ENCODE assay signal across 11 cellular contexts in genomic region chr7:102472126-102473041, GRCh38. TPM values are rescaled to one million over a fixed set of nuclear protein-coding genes. Genes with fewer than 3 reads are reported as not detected.
DNase-seq lines count a peak whose midpoint lies in the region; ATAC-seq and TF ChIP-seq lines count a peak whose summit lies in the region.
"Had no signal": no experiment of that assay in that cellular context is flagged by ENCODE, and none has a peak within 500 bp of the region (broad histone marks: within the 10 kb centered on the region; RNA-seq: fewer than 3 reads in every experiment).

No MANE protein-coding gene starts in this region.

- WGBS in right lobe of liver (ENCODE audit: insufficient coverage, low coverage, low lambda C conversion rate, missing lambda C conversion rate) = 100% methylated on average over 3 of the region's 31 CpGs

- peak in 1 of 2 donors; percentile 54 for DNase-seq in activated naive CD4-positive, alpha-beta T cell treated with anti-CD3 and anti-CD28 coated beads, Interleukin-2, amount 50 U/mL, for 72 hours (ENCODE audit: low spot score in 2 of 2)
- DNase-seq in activated naive CD4-positive, alpha-beta T cell treated with Interleukin-2 at 50 U/mL for 16 hours = no peak
- DNase-seq in WTC11 (ENCODE audit: low spot score) (no peak), right lobe of liver (peak; percentile 22 to 56 (median 47))
- DNase-seq in activated CD8-positive, alpha-beta memory T cell treated with anti-CD3 and anti-CD28 coated beads, Interleukin-2, amount 50 U/mL, for 4 hours = no peak
- DNase-seq: immature natural killer cell, NCI-H2227 treated with DMSO at 0.1 percent for 48 hours had no signal

- no peaks in the 10 kb centered on the region for H3K36me3 Mint-ChIP-seq in activated naive CD4-positive, alpha-beta T cell treated with anti-CD3 and anti-CD28 coated beads, Interleukin-2, amount 50 U/mL, for 72 hours
- H3K36me3 Mint-ChIP-seq in WTC11 = peaks cover 3% of the 10 kb centered on the region; the same call in 1 of the 2 replicates

- CTCF ChIA-PET in WTC11 (lab: Charles Lee) = no interaction called here

- no peaks in the 10 kb centered on the region for H3K27me3 Mint-ChIP-seq in WTC11 (ENCODE audit: low read depth)

- TF ChIP-seq CTCF in WTC11 (IDR thresholded peaks at IDR 0.05) (no peak), right lobe of liver (IDR thresholded peaks at IDR 0.05) (no peak)

- H3K27ac ChIP-seq in right lobe of liver = no peak overlapping the region
- H3K27ac ChIP-seq in temporal lobe (ENCODE audit: low read depth, low read length) = peak overlapping the region; percentile 9

- no peak for ATAC-seq in activated naive CD4-positive, alpha-beta T cell treated with anti-CD3 and anti-CD28 coated beads, Interleukin-2, amount 50 U/mL, for 72 hours
- ATAC-seq in WTC11 (no peak), right lobe of liver (no peak), GM19463 (IDR thresholded peaks at IDR 0.05; ENCODE audit: unreplicated experiment) (no peak), GM19395 (IDR thresholded peaks at IDR 0.05; ENCODE audit: unreplicated experiment) (no peak)

- intact Hi-C loops in right lobe of liver (cut with DNase I) = no loop called here

- H3K4me1 ChIP-seq in right lobe of liver = peaks cover 0 to 33% (median 10%) of the 10 kb centered on the region in 4 donors
- H3K4me1 ChIP-seq: HAP-1 had no signal

- H3K9me3 Mint-ChIP-seq in activated naive CD4-positive, alpha-beta T cell treated with anti-CD3 and anti-CD28 coated beads, Interleukin-2, amount 50 U/mL, for 72 hours = no peaks in the 10 kb centered on the region
- H3K9me3 Mint-ChIP-seq in WTC11 = no peaks in the 10 kb centered on the region
- H3K9me3 Mint-ChIP-seq: immature natural killer cell had no signal

- H3K4me1 Mint-ChIP-seq in WTC11 = no peaks in the 10 kb centered on the region
- H3K4me1 Mint-ChIP-seq: immature natural killer cell had no signal

- peaks cover 0 to 12% (median 1%) of the 10 kb centered on the region in 4 donors for H3K36me3 ChIP-seq in right lobe of liver

- H3K9me3 ChIP-seq in right lobe of liver = no peaks in the 10 kb centered on the region
- H3K9me3 ChIP-seq: HAP-1 had no signal

- peak overlapping the region; percentile 41 to 86 for H3K27ac Mint-ChIP-seq in activated naive CD4-positive, alpha-beta T cell treated with anti-CD3 and anti-CD28 coated beads, Interleukin-2, amount 50 U/mL, for 72 hours
- peak overlapping the region; percentile 60; the same call in 1 of the 2 replicates for H3K27ac Mint-ChIP-seq in WTC11

- TF ChIP-seq POLR2A in right lobe of liver (IDR thresholded peaks at IDR 0.05) = no peak

- H3K27me3 ChIP-seq in right lobe of liver = no peaks in the 10 kb centered on the region

- no peak overlapping the region for H3K4me3 ChIP-seq in right lobe of liver
- H3K4me3 ChIP-seq: HAP-1 had no signal

- POLR2A ChIA-PET in WTC11 (lab: Charles Lee) = no interaction called here

- no peak overlapping the region for H3K4me3 Mint-ChIP-seq in WTC11
- H3K4me3 Mint-ChIP-seq: immature natural killer cell had no signal

TF ChIP-seq in WTC11, 78 proteins besides CTCF, POLR2A, EP300 and RAD21:
- TF ChIP-seq USF1 (CRISPR knock-in tag; IDR thresholded peaks at IDR 0.05) = no peak
- TF ChIP-seq ZNF671 (CRISPR knock-in tag; IDR thresholded peaks at IDR 0.05) = no peak
- TF ChIP-seq FOXP4 (CRISPR knock-in tag; IDR thresholded peaks at IDR 0.05) = no peak
- TF ChIP-seq NFATC4 (CRISPR knock-in tag; IDR thresholded peaks at IDR 0.05) = no peak
- TF ChIP-seq CDX4 (CRISPR knock-in tag; IDR thresholded peaks at IDR 0.05; ENCODE audit: borderline replicate concordance) = no peak
TF ChIP-seq in WTC11: peak in this region for 0.

RNA-seq across cellular contexts. Expression of gene POLR2J, which starts 6.3 kb away (rescaled TPM):
- 10 to 100 TPM; 56.9 to 79.6 TPM for total RNA-seq in activated naive CD4-positive, alpha-beta T cell treated with anti-CD3 and anti-CD28 coated beads, Interleukin-2, amount 50 U/mL, for 72 hours
- 45.9 to 51.7 TPM (median 50.5 TPM) in 3 replicates for total RNA-seq in WTC11 (2021)
- 10 to 100 TPM; 18.8 to 27.1 (median 20.3) TPM for total RNA-seq in right lobe of liver
- total RNA-seq in temporal lobe = 7.9 TPM

RNA-seq across cellular contexts. Expression of gene LRWD1, which starts 7.6 kb away (rescaled TPM):
- total RNA-seq in activated naive CD4-positive, alpha-beta T cell treated with anti-CD3 and anti-CD28 coated beads, Interleukin-2, amount 50 U/mL, for 72 hours = 10 to 100 TPM; 11.6 to 12.5 TPM
- 37.4 to 41.7 TPM (median 39.6 TPM) in 3 replicates for total RNA-seq in WTC11 (2021)
- total RNA-seq in right lobe of liver = 10 to 100 TPM in 4 of 6 experiments, 1 to 10 TPM in 2; 8.3 to 15.5 (median 12.9) TPM
- 48.4 TPM for total RNA-seq in temporal lobe

RNA-seq across cellular contexts. Expression of gene ALKBH4, which starts 7.7 kb away (rescaled TPM):
- total RNA-seq in activated naive CD4-positive, alpha-beta T cell treated with anti-CD3 and anti-CD28 coated beads, Interleukin-2, amount 50 U/mL, for 72 hours = 1 to 10 TPM; 8.2 to 9.3 TPM
- total RNA-seq in WTC11 (2021) = 20.4 to 24.8 TPM (median 22.9 TPM) in 3 replicates
- 10 to 100 TPM in 1 of 6 experiments, 1 to 10 TPM in 5; 3.7 to 11.7 (median 5.6) TPM for total RNA-seq in right lobe of liver
- 11.3 TPM for total RNA-seq in temporal lobe

RNA-seq across cellular contexts. Expression of gene ORAI2, which starts 39.0 kb away (rescaled TPM):
- 10 to 100 TPM; 25.8 to 26.7 TPM for total RNA-seq in activated naive CD4-positive, alpha-beta T cell treated with anti-CD3 and anti-CD28 coated beads, Interleukin-2, amount 50 U/mL, for 72 hours
- total RNA-seq in WTC11 (2021) (22.2 to 25.9 TPM (median 24.7 TPM) in 3 replicates), right lobe of liver (1 to 10 TPM; 1.2 to 4.2 (median 2.6) TPM), temporal lobe (23.6 TPM)

RNA-seq across cellular contexts. Expression of gene RASA4B, which starts 45.2 kb away (rescaled TPM):
- total RNA-seq in activated naive CD4-positive, alpha-beta T cell treated with anti-CD3 and anti-CD28 coated beads, Interleukin-2, amount 50 U/mL, for 72 hours = 10 to 100 TPM; 21.8 to 23.9 TPM
- 3.6 to 6.2 TPM (median 3.9 TPM) in 3 replicates for total RNA-seq in WTC11 (2021)
- total RNA-seq in right lobe of liver = 1 to 10 TPM; 1.1 to 3.4 (median 2.7) TPM
- total RNA-seq in temporal lobe = 7.1 TPM

Comparison
In these comparisons a context has a peak if more than half of its experiments do, and no peak if none do; other contexts are left out.
1. DNase-seq: peak in right lobe of liver (3 of 3); none in activated naive CD4-positive, alpha-beta T cell treated with Interleukin-2 at 50 U/mL for 16 hours (single experiment), WTC11 (single experiment) and activated CD8-positive, alpha-beta memory T cell treated with anti-CD3 and anti-CD28 coated beads, Interleukin-2, amount 50 U/mL, for 4 hours (single experiment).